ENCODE assay signal across 20 cellular contexts in the genomic region with DNA sequence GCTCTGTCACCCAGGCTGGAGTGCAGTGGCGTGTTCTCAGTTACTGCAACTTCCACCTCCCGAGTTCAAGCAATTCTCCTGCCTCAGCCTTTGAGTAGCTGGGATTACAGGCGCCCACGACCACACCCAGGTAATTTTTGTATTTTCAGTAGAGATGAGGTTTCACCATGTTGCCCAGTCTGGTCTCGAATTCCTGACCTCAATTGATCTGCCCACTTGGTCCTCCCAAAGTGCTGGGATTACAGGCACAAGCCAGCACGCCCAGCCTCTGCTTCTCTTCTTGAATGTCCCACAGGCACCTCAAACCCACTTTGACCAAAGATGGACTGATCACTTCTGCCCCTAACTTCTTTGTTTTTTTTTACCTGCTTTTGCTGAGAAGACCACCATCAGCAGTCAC. TPM values are rescaled to one million over a fixed set of nuclear protein-coding genes. Genes with fewer than 3 reads are reported as not detected.
DNase-seq lines count a peak whose midpoint lies in the region; ATAC-seq and TF ChIP-seq lines count a peak whose summit lies in the region.
"Had no signal": no experiment of that assay in that cellular context is flagged by ENCODE, and none has a peak within 500 bp of the region (broad histone marks: within the 10 kb centered on the region; RNA-seq: fewer than 3 reads in every experiment).

No MANE protein-coding gene starts in this region.

- CTCF ChIA-PET in HEK293 (lab: Yijun Ruan, JAX) = interaction anchor here (0.6 to 2.5 kb wide), 6 partner anchors 8 to 450 kb away, joined by 3 to 6 read pairs (median 6); no protein-coding TSS in a partner anchor

- H3K27me3 ChIP-seq in BLaER1 = peaks cover 12% of the 10 kb centered on the region
- H3K27me3 ChIP-seq in OCI-LY3 (ENCODE audit: low read depth, low read length) = peaks cover 4% of the 10 kb centered on the region

- no peak overlapping the region for H3K4me3 ChIP-seq in BLaER1
- H3K4me3 ChIP-seq in HEK293 (ENCODE audit: low read depth, low read length) = no peak overlapping the region
- H3K4me3 ChIP-seq in OCI-LY3 (ENCODE audit: low read length) = no peak overlapping the region
- H3K4me3 ChIP-seq: GM23248 had no signal

- H3K4me2 ChIP-seq in BLaER1 (peak overlapping the region; percentile 97), OCI-LY3 (ENCODE audit: low read length) (0 out of 2 replicates have a peak overlapping the region, but pooled peaks have one; percentile 9)

- in situ Hi-C loops in KBM-7 (cut with MboI; ENCODE audit: low pct_unique_long_range_greater_than_20kb, low sequenced_read_pairs) = loop anchor here (25.0 kb wide), 1 partner anchor 183 kb away; no protein-coding TSS in a partner anchor

- H3K9ac ChIP-seq in BLaER1 (no peak overlapping the region), OCI-LY3 (ENCODE audit: low read length) (no peak overlapping the region)
- H3K9ac ChIP-seq: GM23248 had no signal

- no peaks in the 10 kb centered on the region for H3K36me3 ChIP-seq in BLaER1
- H3K36me3 ChIP-seq in HEK293 (ENCODE audit: control insufficient read depth in 2 of 2, insufficient read depth in 1 of 2, low read length in 2 of 2) = peaks cover 0 to 6% of the 10 kb centered on the region in 2 experiments; a peak in 1 of 3 replicates
- H3K36me3 ChIP-seq in OCI-LY3 (replicated peaks; ENCODE audit: low read depth, low read length) = no peaks in the 10 kb centered on the region

- ATAC-seq in HG03039 (IDR thresholded peaks at IDR 0.05; ENCODE audit: unreplicated experiment) = no peak

- peak overlapping the region; percentile 51; the same call in 1 of the 2 replicates for H3K27ac ChIP-seq in BLaER1
- no peak overlapping the region for H3K27ac ChIP-seq in HEK293 (ENCODE audit: extremely low read depth, low read depth, low read length)
- H3K27ac ChIP-seq in OCI-LY3 (ENCODE audit: low read length) = no peak overlapping the region
- H3K27ac ChIP-seq: GM23248 had no signal

- H3K27ac Mint-ChIP-seq in HFFc6 = no peak overlapping the region
- H3K27ac Mint-ChIP-seq: CD4-positive, CD25-positive, alpha-beta regulatory T cell had no signal

- peaks cover 7% of the 10 kb centered on the region; the same call in 1 of the 2 replicates for H3K9me3 Mint-ChIP-seq in HFFc6
- H3K9me3 Mint-ChIP-seq: CD8-positive, alpha-beta memory T cell had no signal

- H3K9me3 ChIP-seq in BLaER1 (no peaks in the 10 kb centered on the region), HEK293 (ENCODE audit: control insufficient read depth, insufficient read depth, low read depth, low read length) (no peaks in the 10 kb centered on the region), OCI-LY3 (ENCODE audit: insufficient read depth, low read length) (no peaks in the 10 kb centered on the region)

- H3K79me2 ChIP-seq in OCI-LY3 (ENCODE audit: low read length) = no peaks in the 10 kb centered on the region

- DNase-seq in myocyte (ENCODE audit: low read depth) = peak; percentile 24
- no peak for DNase-seq in KBM-7
- DNase-seq in NCI-H2227 treated with DMSO at 0.1 percent for 48 hours (lab: John Stamatoyannopoulos, UW) = no peak
- DNase-seq in HFFc6 = no peak
- DNase-seq: 8988T; C1 segment of cervical spinal cord; CD4-positive, CD25-positive, alpha-beta regulatory T cell; CD8-positive, alpha-beta memory T cell; COR-L47; DMS 273 treated with DMSO at 0.1 percent for 48 hours; DMS53; GM23248; HCEC 1CT had no signal

- TF ChIP-seq CTCF in HEK293 (tag by site-specific recombination; IDR thresholded peaks at IDR 0.05) (no peak), OCI-LY3 (IDR thresholded peaks at IDR 0.05; ENCODE audit: low read depth, low read length) (no peak), HFFc6 (IDR thresholded peaks at IDR 0.05) (no peak)

- H3K4me1 ChIP-seq in BLaER1 = peaks cover 99% of the 10 kb centered on the region
- H3K4me1 ChIP-seq in HEK293 (ENCODE audit: control insufficient read depth, insufficient read depth, low read length) = 0 out of 2 replicates have a peak, but pooled peaks cover 4% of the 10 kb centered on the region
- no peaks in the 10 kb centered on the region for H3K4me1 ChIP-seq in OCI-LY3 (ENCODE audit: low read length)

- peaks cover 15% of the 10 kb centered on the region for H3K4me1 Mint-ChIP-seq in HFFc6 (ENCODE audit: low read depth)

- H2AFZ ChIP-seq in OCI-LY3 (ENCODE audit: low read depth, low read length) = no peak overlapping the region
- H2AFZ ChIP-seq: GM23248 had no signal

- H3K4me3 Mint-ChIP-seq in HFFc6 = no peak overlapping the region
- H3K4me3 Mint-ChIP-seq: CD4-positive, CD25-positive, alpha-beta regulatory T cell; CD8-positive, alpha-beta memory T cell had no signal

- H4K20me1 ChIP-seq in BLaER1 = peaks cover 16% of the 10 kb centered on the region; the same call in 1 of the 2 replicates
- H4K20me1 ChIP-seq in OCI-LY3 (ENCODE audit: insufficient read depth, low read length) = no peaks in the 10 kb centered on the region

- peaks cover 4% of the 10 kb centered on the region; the same call in 1 of the 2 replicates for H3K36me3 Mint-ChIP-seq in HFFc6 (ENCODE audit: low read depth)
- H3K36me3 Mint-ChIP-seq: CD4-positive, CD25-positive, alpha-beta regulatory T cell had no signal

- peaks cover 30% of the 10 kb centered on the region for H3K27me3 Mint-ChIP-seq in HFFc6 (ENCODE audit: insufficient read depth)

- POLR2A ChIA-PET in HEK293 (lab: Yijun Ruan, JAX) = interaction anchor here (3.0 kb wide), 1 partner anchor 30 kb away, joined by 22 read pairs; a partner anchor contains a TSS

TF ChIP-seq in HEK293, 187 proteins besides CTCF, POLR2A, EP300 and RAD21 (continues in another document):
- no peak for TF ChIP-seq KLF16 (tag by site-specific recombination; IDR thresholded peaks at IDR 0.05)
- no peak for TF ChIP-seq ZNF274 (IDR thresholded peaks at IDR 0.05; ENCODE audit: low read length)
- no peak for TF ChIP-seq ZNF274 (tag by site-specific recombination; IDR thresholded peaks at IDR 0.05; ENCODE audit: borderline replicate concordance)
- TF ChIP-seq ZFHX2 (tag by site-specific recombination; conservative IDR thresholded peaks at IDR 0.05) = peak; percentile 59
- no peak for TF ChIP-seq ZNF623 (tag by site-specific recombination; IDR thresholded peaks at IDR 0.05)
- 0 out of 2 replicates have a peak, but pooled peaks have one; percentile 12 for TF ChIP-seq KLF1 (tag by site-specific recombination; IDR thresholded peaks at IDR 0.05)
- no peak for TF ChIP-seq ZNF248 (tag by site-specific recombination; IDR thresholded peaks at IDR 0.05)
- TF ChIP-seq, protein P1, sequence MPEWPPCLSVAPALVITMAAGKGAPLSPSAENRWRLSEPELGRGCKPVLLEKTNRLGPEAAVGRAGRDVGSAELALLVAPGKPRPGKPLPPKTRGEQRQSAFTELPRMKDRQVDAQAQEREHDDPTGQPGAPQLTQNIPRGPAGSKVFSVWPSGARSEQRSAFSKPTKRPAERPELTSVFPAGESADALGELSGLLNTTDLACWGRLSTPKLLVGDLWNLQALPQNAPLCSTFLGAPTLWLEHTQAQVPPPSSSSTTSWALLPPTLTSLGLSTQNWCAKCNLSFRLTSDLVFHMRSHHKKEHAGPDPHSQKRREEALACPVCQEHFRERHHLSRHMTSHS (tag by site-specific recombination; IDR thresholded peaks at IDR 0.05) = no peak
- peak; percentile 72 for TF ChIP-seq EGR2 (tag by site-specific recombination; IDR thresholded peaks at IDR 0.05; ENCODE audit: low read depth)
- TF ChIP-seq, protein P2, sequence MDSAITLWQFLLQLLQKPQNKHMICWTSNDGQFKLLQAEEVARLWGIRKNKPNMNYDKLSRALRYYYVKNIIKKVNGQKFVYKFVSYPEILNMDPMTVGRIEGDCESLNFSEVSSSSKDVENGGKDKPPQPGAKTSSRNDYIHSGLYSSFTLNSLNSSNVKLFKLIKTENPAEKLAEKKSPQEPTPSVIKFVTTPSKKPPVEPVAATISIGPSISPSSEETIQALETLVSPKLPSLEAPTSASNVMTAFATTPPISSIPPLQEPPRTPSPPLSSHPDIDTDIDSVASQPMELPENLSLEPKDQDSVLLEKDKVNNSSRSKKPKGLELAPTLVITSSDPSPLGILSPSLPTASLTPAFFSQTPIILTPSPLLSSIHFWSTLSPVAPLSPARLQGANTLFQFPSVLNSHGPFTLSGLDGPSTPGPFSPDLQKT (IDR thresholded peaks at IDR 0.05; ENCODE audit: borderline replicate concordance, low read depth, low read length) = no peak
- no peak for TF ChIP-seq ZNF350 (tag by site-specific recombination; IDR thresholded peaks at IDR 0.05)
- no peak for TF ChIP-seq ZNF660 (tag by site-specific recombination; IDR thresholded peaks at IDR 0.05)
- TF ChIP-seq ZBTB1 (tag by site-specific recombination; IDR thresholded peaks at IDR 0.05) = no peak
- no peak for TF ChIP-seq ZNF324 (tag by site-specific recombination; IDR thresholded peaks at IDR 0.05)
- TF ChIP-seq SP7 (tag by site-specific recombination; IDR thresholded peaks at IDR 0.05) = no peak
- TF ChIP-seq, protein P3, sequence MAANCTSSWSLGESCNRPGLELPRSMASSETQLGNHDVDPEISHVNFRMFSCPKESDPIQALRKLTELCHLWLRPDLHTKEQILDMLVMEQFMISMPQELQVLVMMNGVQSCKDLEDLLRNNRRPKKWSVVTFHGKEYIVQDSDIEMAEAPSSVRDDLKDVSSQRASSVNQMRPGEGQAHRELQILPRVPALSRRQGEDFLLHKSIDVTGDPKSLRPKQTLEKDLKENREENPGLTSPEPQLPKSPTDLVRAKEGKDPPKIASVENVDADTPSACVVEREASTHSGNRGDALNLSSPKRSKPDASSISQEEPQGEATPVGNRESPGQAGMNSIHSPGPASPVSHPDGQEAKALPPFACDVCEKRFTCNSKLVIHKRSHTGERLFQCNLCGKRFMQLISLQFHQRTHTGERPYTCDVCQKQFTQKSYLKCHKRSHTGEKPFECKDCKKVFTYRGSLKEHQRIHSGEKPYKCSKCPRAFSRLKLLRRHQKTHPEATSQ (tag by site-specific recombination; IDR thresholded peaks at IDR 0.05) = no peak
- TF ChIP-seq ZNF529 (tag by site-specific recombination; IDR thresholded peaks at IDR 0.05; ENCODE audit: insufficient replicate concordance) = no peak

RNA-seq across cellular contexts. Expression of a gene that starts 4.6 kb away (rescaled TPM):
- total RNA-seq in myocyte = not detected in 2 replicates
- not detected for polyA plus RNA-seq in myocyte (2012)
- total RNA-seq in HFFc6 (2021; fragmentation: NEBNext Ultra II Directional; extraction: Animal tissue kit (Norgen Biotek cat#: 25700)) = not detected
- total RNA-seq: A673; CD4-positive, CD25-positive, alpha-beta regulatory T cell; CD8-positive, alpha-beta memory T cell; GM23248; HT-29 had no signal
- polyA plus RNA-seq: AG04450; CD4-positive, CD25-positive, alpha-beta regulatory T cell; CD8-positive, alpha-beta memory T cell; GM23248 had no signal

RNA-seq across cellular contexts. Expression of a gene that starts 19.1 kb away (rescaled TPM):
- total RNA-seq in myocyte = 49.7 and 65.3 TPM in 2 replicates
- 14.0 TPM for polyA plus RNA-seq in myocyte (2012)
- total RNA-seq in HFFc6 (2021; fragmentation: NEBNext Ultra II Directional; extraction: Animal tissue kit (Norgen Biotek cat#: 25700)) = 1 to 10 TPM in 2 of 6 experiments, under 1 TPM in 4; 0.20 to 2.2 (median 0.69) TPM
- total RNA-seq: GM23248, HT-29 had no signal

RNA-seq across cellular contexts. Expression of a gene that starts 26.9 kb away (rescaled TPM):
- 190 and 408 TPM in 2 replicates for total RNA-seq in myocyte
- 136 TPM for polyA plus RNA-seq in myocyte (2012)
- 1 to 10 TPM; 5.1 to 7.0 (median 6.1) TPM for total RNA-seq in HFFc6 (2021; fragmentation: NEBNext Ultra II Directional; extraction: Animal tissue kit (Norgen Biotek cat#: 25700))

RNA-seq across cellular contexts. Expression of a gene that starts 29.5 kb away (rescaled TPM):
- 1,695 and 1,875 TPM in 2 replicates for total RNA-seq in myocyte
- polyA plus RNA-seq in myocyte (2012) = 1,457 TPM
- 1,000 to 10,000 TPM; 1,574 to 1,911 (median 1,762) TPM for total RNA-seq in HFFc6 (2021; fragmentation: NEBNext Ultra II Directional; extraction: Animal tissue kit (Norgen Biotek cat#: 25700))

RNA-seq across cellular contexts. Expression of a gene that starts 55.2 kb away (rescaled TPM):
- total RNA-seq in myocyte = 0.11 and 0.16 TPM in 2 replicates
- 0.47 TPM for polyA plus RNA-seq in myocyte (2012)
- total RNA-seq in HFFc6 (2021; fragmentation: NEBNext Ultra II Directional; extraction: Animal tissue kit (Norgen Biotek cat#: 25700)) = not detected
- total RNA-seq: CD4-positive, CD25-positive, alpha-beta regulatory T cell; CD8-positive, alpha-beta memory T cell; GM23248 had no signal
- polyA plus RNA-seq: AG04450; CD4-positive, CD25-positive, alpha-beta regulatory T cell; CD8-positive, alpha-beta memory T cell; GM23248 had no signal

Comparison
In these comparisons a context has a peak if more than half of its experiments do, and no peak if none do; other contexts are left out.
1. RNA of a gene that starts 19.1 kb away (total RNA-seq): 49.7 to 65.3 TPM in myocyte; 0.20 to 2.2 TPM in HFFc6; every median in the first group is over 10 times any median in the second.
2. RNA of a gene that starts 26.9 kb away (total RNA-seq): 190 to 408 TPM in myocyte; 5.1 to 7.0 TPM in HFFc6; every median in the first group is over 10 times any median in the second.